ENCODE assay signal across 9 cellular contexts in the genomic region with DNA sequence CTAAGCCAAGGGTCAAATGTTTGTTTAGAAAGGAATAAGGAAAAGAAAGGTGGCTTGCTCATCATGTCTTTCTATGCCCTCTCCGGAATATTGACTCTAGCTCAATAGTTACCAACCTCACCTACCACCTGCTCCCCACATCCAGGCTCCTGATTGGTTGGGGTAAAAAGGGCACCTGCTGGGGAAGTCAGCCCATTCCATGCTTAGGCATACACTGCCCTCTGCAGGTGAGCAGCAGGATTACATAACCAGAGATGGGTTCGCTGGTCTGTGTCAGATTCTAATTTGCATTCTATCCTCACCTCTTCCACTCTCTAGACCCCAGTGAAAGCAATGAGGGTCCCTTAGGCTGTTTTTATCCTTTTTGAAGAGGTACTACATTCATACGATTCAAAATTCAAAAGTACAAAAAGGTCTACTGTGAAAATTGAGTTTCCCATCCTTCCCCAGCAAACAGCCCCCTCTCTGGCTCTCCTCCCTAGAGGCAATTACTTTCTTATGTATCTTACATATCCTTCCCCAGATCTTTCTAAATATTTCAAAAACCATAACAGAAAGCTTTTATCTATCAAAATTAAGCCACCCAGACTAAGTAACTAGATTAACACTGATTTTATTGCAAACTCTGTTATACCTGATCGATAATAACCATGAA.
DNase-seq lines count a peak whose midpoint lies in the region; ATAC-seq and TF ChIP-seq lines count a peak whose summit lies in the region.
"Had no signal": no experiment of that assay in that cellular context is flagged by ENCODE, and none has a peak within 500 bp of the region (broad histone marks: within the 10 kb centered on the region; RNA-seq: fewer than 3 reads in every experiment).

No MANE protein-coding gene starts in this region.

- H3K9me3 ChIP-seq in T-helper 17 cell (ENCODE audit: control insufficient read depth, low read length, poor library complexity, severe bottlenecking) = no peaks in the 10 kb centered on the region

- no peaks in the 10 kb centered on the region for H3K36me3 Mint-ChIP-seq in T-helper 17 cell (ENCODE audit: low read depth)

- H3K27me3 Mint-ChIP-seq in T-helper 17 cell = peaks cover 60% of the 10 kb centered on the region

- TF ChIP-seq CTCF in GM12874 (IDR thresholded peaks at IDR 0.05; ENCODE audit: insufficient read depth, low read depth, low read length) (peak; percentile 84), astrocyte of the cerebellum (IDR thresholded peaks at IDR 0.05; ENCODE audit: low read depth, low read length, missing control alignments) (peak; percentile 87)

- in situ Hi-C loops in astrocyte of the cerebellum (cut with HindIII; ENCODE audit: low sequenced_read_pairs) = loop anchor here (10.0 kb wide), 1 partner anchor 556 kb away; no protein-coding TSS in a partner anchor

- no peak overlapping the region for H3K4me3 ChIP-seq in astrocyte of the cerebellum (ENCODE audit: low read depth, low read length)

- peaks cover 2% of the 10 kb centered on the region for H3K4me1 Mint-ChIP-seq in T-helper 17 cell

- H3K27ac Mint-ChIP-seq in T-helper 17 cell = no peak overlapping the region
- H3K27ac Mint-ChIP-seq: dendritic cell treated with granulocyte-macrophage colony-stimulating factor and Interleukin-4, amounts not matched to agents 40 ng/mL and 50 ng/mL, for 4 days had no signal

- peak; percentile 77 for ATAC-seq in T-helper 17 cell
- no peak for ATAC-seq in GM21515 (IDR thresholded peaks at IDR 0.05; ENCODE audit: unreplicated experiment)

- H3K4me3 Mint-ChIP-seq in T-helper 17 cell = no peak overlapping the region
- H3K4me3 Mint-ChIP-seq: dendritic cell treated with granulocyte-macrophage colony-stimulating factor and Interleukin-4, amounts not matched to agents 40 ng/mL and 50 ng/mL, for 4 days had no signal

- DNase-seq in NCI-H128 (lab: John Stamatoyannopoulos, UW; ENCODE audit: unreplicated experiment) = peak; percentile 62
- peak in 2 of 3 donors; percentile 14 to 45 for DNase-seq in T-helper 17 cell
- DNase-seq in astrocyte of the cerebellum (ENCODE audit: low read depth) = no peak
- peak; percentile 10 to 24 for DNase-seq in hippocampal formation (lab: John Stamatoyannopoulos, UW)
- peak; percentile 37 for DNase-seq in stimulated activated CD4-positive, alpha-beta T cell treated with anti-CD3 and anti-CD28 coated beads, Interleukin-12 subunit alpha, Interleukin-12 subunit beta, amount 100 ng/mL, for 4 hours
- DNase-seq in OCI-M2 (lab: John Stamatoyannopoulos, UW; ENCODE audit: unreplicated experiment) = no peak

Comparison
In these comparisons a context has a peak if more than half of its experiments do, and no peak if none do; other contexts are left out.
1. DNase-seq: peak in NCI-H128 (single experiment), T-helper 17 cell (2 of 3), hippocampal formation (2 of 2) and stimulated activated CD4-positive, alpha-beta T cell treated with anti-CD3 and anti-CD28 coated beads, Interleukin-12 subunit alpha, Interleukin-12 subunit beta, amount 100 ng/mL, for 4 hours (single experiment); none in astrocyte of the cerebellum (single experiment) and OCI-M2 (single experiment).